ENCODE assay signal across 11 cellular contexts in genomic region chr10:36172574-36172973, GRCh38.
DNase-seq lines count a peak whose midpoint lies in the region; ATAC-seq and TF ChIP-seq lines count a peak whose summit lies in the region.
"Had no signal": no experiment of that assay in that cellular context is flagged by ENCODE, and none has a peak within 500 bp of the region (broad histone marks: within the 10 kb centered on the region; RNA-seq: fewer than 3 reads in every experiment).

No MANE protein-coding gene starts in this region.

- H3K4me1 ChIP-seq in SK-N-SH (ENCODE audit: control insufficient read depth in 1 of 2, insufficient read depth in 2 of 2, low read depth in 1 of 2, low read length in 1 of 2), result peaks cover 0 to 22% of the 10 kb centered on the region in 2 experiments
- H3K4me1 ChIP-seq in sigmoid colon, result peaks cover 0 to 28% (median 25%) of the 10 kb centered on the region in 4 donors

- H3K79me2 ChIP-seq in SK-N-SH (ENCODE audit: insufficient read depth), result no peaks in the 10 kb centered on the region

- no peak for TF ChIP-seq POLR2A in sigmoid colon (IDR thresholded peaks at IDR 0.05)

- CTCF ChIA-PET in SK-N-SH (lab: Yijun Ruan, JAX), result interaction anchor here (1.4 kb wide), 1 partner anchor 10 kb away, joined by 3 read pairs; no protein-coding TSS in a partner anchor
- CTCF ChIA-PET in activated CD4-positive, alpha-beta memory T cell treated with anti-CD3 and anti-CD28 coated beads, Interleukin-2, amount 10 ng/mL, durations not matched to agents 7 days and 5 days (lab: Charles Lee), result no interaction called here

- ATAC-seq in HG02938 (IDR thresholded peaks at IDR 0.05; ENCODE audit: unreplicated experiment) (no peak), GM18519 (IDR thresholded peaks at IDR 0.05; ENCODE audit: low FRiP score, unreplicated experiment) (no peak)

- no peaks in the 10 kb centered on the region for H3K9me3 ChIP-seq in SK-N-SH
- no peaks in the 10 kb centered on the region for H3K9me3 ChIP-seq in sigmoid colon

- TF ChIP-seq CTCF in SK-N-SH (IDR thresholded peaks at IDR 0.05) (no peak), sigmoid colon (IDR thresholded peaks at IDR 0.05) (no peak)

- H3K9ac ChIP-seq in SK-N-SH, result peak overlapping the region; percentile 78

- peak overlapping the region; percentile 81 to 98; a peak in 3 of 4 replicates for H3K27ac ChIP-seq in SK-N-SH (ENCODE audit: low read depth in 2 of 2, low read length in 1 of 2)
- peak overlapping the region; percentile 6 to 46 (median 34) for H3K27ac ChIP-seq in sigmoid colon

- no peak overlapping the region for H3K4me3 Mint-ChIP-seq in activated CD4-positive, alpha-beta memory T cell treated with anti-CD3 and anti-CD28 coated beads, Interleukin-2, amount 10 ng/mL, durations not matched to agents 7 days and 5 days
- H3K4me3 Mint-ChIP-seq: activated CD4-positive, alpha-beta T cell treated with anti-CD3 and anti-CD28 coated beads, Interleukin-2, amount 10 ng/mL, durations not matched to agents 24 days and 14 days; activated naive CD4-positive, alpha-beta T cell treated with anti-CD3 and anti-CD28 coated beads, Interleukin-2, amount 10 ng/mL, durations not matched to agents 7 days and 5 days had no signal

- H3K4me2 ChIP-seq in SK-N-SH, result peak overlapping the region; percentile 83

- DNase-seq in EH (ENCODE audit: low read depth) (peak; percentile 79), SK-N-SH (no peak), fibroblast of peridontal ligament (ENCODE audit: extremely low read depth) (peak; percentile 55), sigmoid colon (no peak)
- no peak for DNase-seq in activated CD4-positive, alpha-beta memory T cell treated with anti-CD3 and anti-CD28 coated beads, Interleukin-2, amount 10 ng/mL, durations not matched to agents 7 days and 5 days
- DNase-seq in activated CD4-positive, alpha-beta T cell treated with anti-CD3 and anti-CD28 coated beads for 1 hour, result no peak
- DNase-seq: activated CD4-positive, alpha-beta T cell treated with anti-CD3 and anti-CD28 coated beads, Interleukin-2, amount 10 ng/mL, durations not matched to agents 24 days and 14 days; activated naive CD4-positive, alpha-beta T cell treated with anti-CD3 and anti-CD28 coated beads, Interleukin-2, amount 10 ng/mL, durations not matched to agents 7 days and 5 days; NCI-H748 treated with DMSO at 0.1 percent for 48 hours had no signal

- intact Hi-C loops in sigmoid colon (cut with DNase I), result no loop called here

- WGBS in SK-N-SH (ENCODE audit: low lambda C conversion rate), result 6% methylated on average over 4 of the region's 4 CpGs
- 16 to 47% methylated on average over 4 of the region's 4 CpGs for WGBS in sigmoid colon, 2 donors

- H3K27me3 Mint-ChIP-seq in activated CD4-positive, alpha-beta memory T cell treated with anti-CD3 and anti-CD28 coated beads, Interleukin-2, amount 10 ng/mL, durations not matched to agents 7 days and 5 days, result no peaks in the 10 kb centered on the region
- H3K27me3 Mint-ChIP-seq: activated CD4-positive, alpha-beta T cell treated with anti-CD3 and anti-CD28 coated beads, Interleukin-2, amount 10 ng/mL, durations not matched to agents 24 days and 14 days; activated naive CD4-positive, alpha-beta T cell treated with anti-CD3 and anti-CD28 coated beads, Interleukin-2, amount 10 ng/mL, durations not matched to agents 7 days and 5 days had no signal

- H3K36me3 ChIP-seq in SK-N-SH (replicated peaks in 1 of 2; ENCODE audit: control insufficient read depth in 1 of 2, insufficient read depth in 2 of 2, low read length in 1 of 2), result no peaks in the 10 kb centered on the region
- no peaks in the 10 kb centered on the region for H3K36me3 ChIP-seq in sigmoid colon

- peak; percentile 12 to 80; a peak in 1 of 4 replicates for TF ChIP-seq EP300 in SK-N-SH (IDR thresholded peaks at IDR 0.05; ENCODE audit: borderline replicate concordance in 1 of 2, low read depth in 1 of 2, low read length in 1 of 2)
- TF ChIP-seq EP300 in sigmoid colon (IDR thresholded peaks at IDR 0.05), result no peak

- H2AFZ ChIP-seq in SK-N-SH (ENCODE audit: low read depth), result peak overlapping the region; percentile 86

- no peaks in the 10 kb centered on the region for H3K27me3 ChIP-seq in SK-N-SH (ENCODE audit: insufficient read depth)
- no peaks in the 10 kb centered on the region for H3K27me3 ChIP-seq in sigmoid colon

- H4K20me1 ChIP-seq in SK-N-SH (ENCODE audit: insufficient read depth), result no peaks in the 10 kb centered on the region

- peak overlapping the region; percentile 6 to 47; a peak in 3 of 4 replicates for H3K4me3 ChIP-seq in SK-N-SH (ENCODE audit: low read depth in 2 of 2, low read length in 1 of 2)
- H3K4me3 ChIP-seq in sigmoid colon, result no peak overlapping the region

- POLR2A ChIA-PET in SK-N-SH (lab: Yijun Ruan, JAX), result no interaction called here
- POLR2A ChIA-PET in activated CD4-positive, alpha-beta memory T cell treated with anti-CD3 and anti-CD28 coated beads, Interleukin-2, amount 10 ng/mL, durations not matched to agents 7 days and 5 days (lab: Charles Lee), result no interaction called here

- peaks cover 31% of the 10 kb centered on the region for H3F3A ChIP-seq in SK-N-SH (replicated peaks; ENCODE audit: insufficient read depth)

- peaks cover 4% of the 10 kb centered on the region for H3K9me3 Mint-ChIP-seq in activated CD4-positive, alpha-beta memory T cell treated with anti-CD3 and anti-CD28 coated beads, Interleukin-2, amount 10 ng/mL, durations not matched to agents 7 days and 5 days
- H3K9me3 Mint-ChIP-seq: activated CD4-positive, alpha-beta T cell treated with anti-CD3 and anti-CD28 coated beads, Interleukin-2, amount 10 ng/mL, durations not matched to agents 24 days and 14 days had no signal

- no peak overlapping the region for H3K27ac Mint-ChIP-seq in activated CD4-positive, alpha-beta memory T cell treated with anti-CD3 and anti-CD28 coated beads, Interleukin-2, amount 10 ng/mL, durations not matched to agents 7 days and 5 days
- H3K27ac Mint-ChIP-seq: activated CD4-positive, alpha-beta T cell treated with anti-CD3 and anti-CD28 coated beads, Interleukin-2, amount 10 ng/mL, durations not matched to agents 24 days and 14 days; activated naive CD4-positive, alpha-beta T cell treated with anti-CD3 and anti-CD28 coated beads, Interleukin-2, amount 10 ng/mL, durations not matched to agents 7 days and 5 days had no signal

- TF ChIP-seq RAD21 in SK-N-SH (IDR thresholded peaks at IDR 0.05; ENCODE audit: low read length), result no peak

- H3K4me1 Mint-ChIP-seq in activated CD4-positive, alpha-beta memory T cell treated with anti-CD3 and anti-CD28 coated beads, Interleukin-2, amount 10 ng/mL, durations not matched to agents 7 days and 5 days, result no peaks in the 10 kb centered on the region
- H3K4me1 Mint-ChIP-seq: activated CD4-positive, alpha-beta T cell treated with anti-CD3 and anti-CD28 coated beads, Interleukin-2, amount 10 ng/mL, durations not matched to agents 24 days and 14 days; activated naive CD4-positive, alpha-beta T cell treated with anti-CD3 and anti-CD28 coated beads, Interleukin-2, amount 10 ng/mL, durations not matched to agents 7 days and 5 days had no signal

- H3K9me2 ChIP-seq in SK-N-SH, result no peaks in the 10 kb centered on the region

- no peaks in the 10 kb centered on the region for H3K36me3 Mint-ChIP-seq in activated CD4-positive, alpha-beta memory T cell treated with anti-CD3 and anti-CD28 coated beads, Interleukin-2, amount 10 ng/mL, durations not matched to agents 7 days and 5 days (ENCODE audit: low read depth)
- H3K36me3 Mint-ChIP-seq: activated naive CD4-positive, alpha-beta T cell treated with anti-CD3 and anti-CD28 coated beads, Interleukin-2, amount 10 ng/mL, durations not matched to agents 7 days and 5 days had no signal

TF ChIP-seq in SK-N-SH, 30 proteins besides CTCF, POLR2A, EP300 and RAD21 (continues in another document):
- TF ChIP-seq RXRA (IDR thresholded peaks at IDR 0.05; ENCODE audit: borderline replicate concordance, low read depth) (peak; percentile 73; the same call in 1 of the 2 replicates), FOXM1 (IDR thresholded peaks at IDR 0.05; ENCODE audit: low read depth) (0 out of 2 replicates have a peak, but pooled peaks have one; percentile 42), ZBTB33 (IDR thresholded peaks at IDR 0.05; ENCODE audit: borderline replicate concordance, low read depth) (no peak), RFX5 (IDR thresholded peaks at IDR 0.05; ENCODE audit: low read length) (no peak), MAX (IDR thresholded peaks at IDR 0.05; ENCODE audit: low read depth) (peak; percentile 45; the same call in 1 of the 2 replicates), MEF2A (IDR thresholded peaks at IDR 0.05; ENCODE audit: borderline replicate concordance, low read depth) (peak; percentile 39; the same call in 1 of the 2 replicates)

Comparison
In these comparisons a context has a peak if more than half of its experiments do, and no peak if none do; other contexts are left out.
1. DNase-seq: peak in EH (single experiment) and fibroblast of peridontal ligament (single experiment); none in SK-N-SH (single experiment), sigmoid colon (single experiment), activated CD4-positive, alpha-beta memory T cell treated with anti-CD3 and anti-CD28 coated beads, Interleukin-2, amount 10 ng/mL, durations not matched to agents 7 days and 5 days (single experiment) and activated CD4-positive, alpha-beta T cell treated with anti-CD3 and anti-CD28 coated beads for 1 hour (single experiment).
2. H3K4me3 ChIP-seq: peak in SK-N-SH (2 of 2); none in sigmoid colon (0 of 4).